In genomic region chr14:37257651-37258050, GRCh38 we compare ENCODE assay signal across 27 cellular contexts. TPM values are rescaled to one million over a fixed set of nuclear protein-coding genes. Genes with fewer than 3 reads are reported as not detected.
"Had no signal": no experiment of that assay in that cellular context is flagged by ENCODE, and none has a peak within 500 bp of the region (broad histone marks: within the 10 kb centered on the region; RNA-seq: fewer than 3 reads in every experiment).

No MANE protein-coding gene starts in this region.

- FAIRE-seq: astrocyte, RCC 7860 had no signal

- H3K4me2 ChIP-seq: KMS-11 had no signal

- H3K27me3 ChIP-seq: SJSA1 had no signal

- H3K4me1 ChIP-seq: SJSA1 had no signal

- H3K4me3 Mint-ChIP-seq: activated B cell treated with CpG ODN at 0.5 μM for 24 hours; activated CD4-positive, alpha-beta memory T cell treated with anti-CD3 and anti-CD28 coated beads for 36 hours; activated CD4-positive, alpha-beta T cell treated with anti-CD3 and anti-CD28 coated beads, Interleukin-2, amount 10 ng/mL, durations not matched to agents 7 days and 5 days; activated naive CD4-positive, alpha-beta T cell treated with anti-CD3 and anti-CD28 coated beads for 36 hours; activated naive CD8-positive, alpha-beta T cell; activated T-helper 17 cell treated with anti-CD3 and anti-CD28 coated beads, Interleukin-2, amount 50 U/mL, for 72 hours; brain; central memory CD8-positive, alpha-beta T cell; T-helper 17 cell had no signal

- H3K9ac ChIP-seq: KMS-11 had no signal

- H3K9me3 ChIP-seq: SJSA1 had no signal

- H3K9me3 Mint-ChIP-seq: activated B cell treated with CpG ODN at 0.5 μM for 24 hours; activated CD4-positive, alpha-beta memory T cell treated with anti-CD3 and anti-CD28 coated beads for 36 hours; activated CD4-positive, alpha-beta T cell treated with anti-CD3 and anti-CD28 coated beads, Interleukin-2, amount 10 ng/mL, durations not matched to agents 7 days and 5 days; activated naive CD4-positive, alpha-beta T cell treated with anti-CD3 and anti-CD28 coated beads for 36 hours; activated T-helper 17 cell treated with anti-CD3 and anti-CD28 coated beads, Interleukin-2, amount 50 U/mL, for 72 hours; brain; central memory CD8-positive, alpha-beta T cell had no signal

- H3K27me3 Mint-ChIP-seq: activated B cell treated with CpG ODN at 0.5 μM for 24 hours; activated CD4-positive, alpha-beta T cell treated with anti-CD3 and anti-CD28 coated beads, Interleukin-2, amount 10 ng/mL, durations not matched to agents 7 days and 5 days; activated naive CD8-positive, alpha-beta T cell; activated T-helper 17 cell treated with anti-CD3 and anti-CD28 coated beads, Interleukin-2, amount 50 U/mL, for 72 hours; brain; central memory CD8-positive, alpha-beta T cell; T-helper 17 cell had no signal

- H3K27ac Mint-ChIP-seq: activated B cell treated with CpG ODN at 0.5 μM for 24 hours; activated CD4-positive, alpha-beta memory T cell treated with anti-CD3 and anti-CD28 coated beads for 36 hours; activated CD4-positive, alpha-beta T cell treated with anti-CD3 and anti-CD28 coated beads, Interleukin-2, amount 10 ng/mL, durations not matched to agents 7 days and 5 days; activated naive CD4-positive, alpha-beta T cell treated with anti-CD3 and anti-CD28 coated beads for 36 hours; activated naive CD8-positive, alpha-beta T cell; activated T-helper 17 cell treated with anti-CD3 and anti-CD28 coated beads, Interleukin-2, amount 50 U/mL, for 72 hours; brain; T-helper 17 cell had no signal

- H3K36me3 Mint-ChIP-seq: activated CD4-positive, alpha-beta memory T cell treated with anti-CD3 and anti-CD28 coated beads for 36 hours; activated naive CD8-positive, alpha-beta T cell; brain had no signal

- H3K4me1 Mint-ChIP-seq: activated B cell treated with CpG ODN at 0.5 μM for 24 hours; activated CD4-positive, alpha-beta T cell treated with anti-CD3 and anti-CD28 coated beads, Interleukin-2, amount 10 ng/mL, durations not matched to agents 7 days and 5 days; activated T-helper 17 cell treated with anti-CD3 and anti-CD28 coated beads, Interleukin-2, amount 50 U/mL, for 72 hours; central memory CD8-positive, alpha-beta T cell; T-helper 17 cell had no signal

- DNase-seq: activated B cell treated with CpG ODN at 0.5 μM for 24 hours; activated CD4-positive, alpha-beta memory T cell treated with anti-CD3 and anti-CD28 coated beads for 36 hours; activated CD4-positive, alpha-beta T cell treated with anti-CD3 and anti-CD28 coated beads, Interleukin-2, amount 10 ng/mL, durations not matched to agents 7 days and 5 days; activated CD8-positive, alpha-beta memory T cell treated with anti-CD3 and anti-CD28 coated beads for 24 hours; activated gamma-delta T cell; activated naive CD4-positive, alpha-beta T cell treated with anti-CD3 and anti-CD28 coated beads for 36 hours; activated T-cell treated with anti-CD3 and anti-CD28 coated beads for 4 hours; activated T-cell treated with anti-CD3 and anti-CD28 coated beads, Interleukin-2, amount 50 U/mL, for 48 hours; amygdala; MV-4-11; NCI-H1092 treated with DMSO at 0.1 percent for 48 hours; NCI-H1436 treated with DMSO at 0.1 percent for 48 hours; NCI-H2029 treated with DMSO at 0.1 percent for 48 hours; NCI-H446; NCI-H524; NK-92 treated with Interleukin-12 subunit alpha and Interleukin-12 subunit beta, amount 100 ng/mL, for 24 hours; SHP77; T-helper 17 cell; T-helper 9 cell had no signal

- H3K4me3 ChIP-seq: SJSA1 had no signal

- H3K36me3 ChIP-seq: SJSA1 had no signal

- H3K27ac ChIP-seq: KMS-11, SJSA1 had no signal

RNA-seq across cellular contexts. Expression of gene MIPOL1, which starts 59.9 kb away (rescaled TPM):
- total RNA-seq: activated B cell treated with CpG ODN at 0.5 μM for 24 hours; activated CD4-positive, alpha-beta T cell treated with anti-CD3 and anti-CD28 coated beads, Interleukin-2, amount 10 ng/mL, durations not matched to agents 7 days and 5 days had no signal
